Comparison of ENCODE assay signal across 10 cellular contexts in the genomic region with DNA sequence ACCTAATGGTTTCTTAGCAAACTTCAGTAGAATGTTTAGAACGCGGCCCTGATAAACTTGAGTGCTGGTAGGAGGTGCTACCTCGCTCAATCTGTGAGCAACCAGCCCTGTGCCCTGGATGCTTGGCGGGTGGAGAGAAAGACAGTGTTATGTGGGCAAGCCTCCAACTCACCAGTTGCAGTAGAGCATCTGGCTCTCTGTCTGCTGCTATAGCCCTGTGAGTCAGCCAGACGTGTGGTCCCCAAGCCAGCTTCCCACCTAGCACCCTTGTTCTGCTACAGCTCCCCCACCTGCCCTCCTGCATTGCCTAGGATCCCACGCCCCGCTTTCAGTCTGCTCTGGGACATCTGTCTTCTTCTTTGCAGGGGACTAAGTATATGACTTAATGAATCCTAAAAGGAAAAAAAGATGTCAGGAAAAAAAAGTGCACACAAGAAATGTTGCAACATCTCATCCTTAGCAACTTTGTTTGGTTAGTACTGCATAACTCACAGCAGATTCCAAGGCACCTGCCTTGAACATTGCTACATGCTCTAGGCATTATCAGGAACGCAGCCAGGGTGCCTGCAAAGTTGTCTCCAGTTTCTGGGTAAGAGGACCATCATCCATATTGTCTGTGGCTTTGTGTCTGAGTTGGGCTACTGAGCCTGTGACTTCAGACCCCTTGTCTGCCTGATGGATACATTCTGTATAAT. TPM values are rescaled to one million over a fixed set of nuclear protein-coding genes. Genes with fewer than 3 reads are reported as not detected.
A peak's percentile ranks its signal among the peaks of the same experiment; 100 is the strongest.
DNase-seq lines count a peak whose midpoint lies in the region; ATAC-seq, FAIRE-seq and TF ChIP-seq lines count a peak whose summit lies in the region.
"Had no signal": no experiment of that assay in that cellular context is flagged by ENCODE, and none has a peak within 500 bp of the region (broad histone marks: within the 10 kb centered on the region; RNA-seq: fewer than 3 reads in every experiment).

No MANE protein-coding gene starts in this region.

- no peaks in the 10 kb centered on the region for H3K9me3 Mint-ChIP-seq in CD4-positive, CD25-positive, alpha-beta regulatory T cell
- no peaks in the 10 kb centered on the region; the same call in 2 of the 3 replicates for H3K9me3 Mint-ChIP-seq in GM23338

- H3K36me3 ChIP-seq in CD4-positive, CD25-positive, alpha-beta regulatory T cell (ENCODE audit: control insufficient read depth, insufficient read depth, low read length): peaks cover 24% of the 10 kb centered on the region
- H3K36me3 ChIP-seq in osteoblast (ENCODE audit: insufficient read depth, low read length) (peaks cover 30% of the 10 kb centered on the region), GM23338 (ENCODE audit: insufficient read depth) (no peaks in the 10 kb centered on the region), ovary (no peaks in the 10 kb centered on the region)

- H3K4me1 ChIP-seq in CD4-positive, CD25-positive, alpha-beta regulatory T cell (ENCODE audit: control insufficient read depth, insufficient read depth, low read length, poor library complexity, severe bottlenecking): peaks cover 24% of the 10 kb centered on the region
- H3K4me1 ChIP-seq in osteoblast (ENCODE audit: insufficient read depth, low read length): peaks cover 7% of the 10 kb centered on the region
- no peaks in the 10 kb centered on the region for H3K4me1 ChIP-seq in GM23338 (ENCODE audit: insufficient read depth)
- H3K4me1 ChIP-seq in ovary (ENCODE audit: insufficient read depth): no peaks in the 10 kb centered on the region

- no peaks in the 10 kb centered on the region for H3K27me3 Mint-ChIP-seq in CD4-positive, CD25-positive, alpha-beta regulatory T cell
- H3K27me3 Mint-ChIP-seq in GM23338 (ENCODE audit: insufficient read depth, low read depth, poor library complexity): peaks cover 4% of the 10 kb centered on the region

- no peaks in the 10 kb centered on the region for H3F3A ChIP-seq in GM23338 (replicated peaks; ENCODE audit: low read depth)

- no peak for TF ChIP-seq POLR2A in ovary (IDR thresholded peaks at IDR 0.05)

- H3K4me3 Mint-ChIP-seq in CD4-positive, CD25-positive, alpha-beta regulatory T cell: no peak overlapping the region
- no peak overlapping the region for H3K4me3 Mint-ChIP-seq in GM23338

- H3K9me3 ChIP-seq in CD4-positive, CD25-positive, alpha-beta regulatory T cell (ENCODE audit: control insufficient read depth in 2 of 2, low read length in 2 of 2): no peaks in the 10 kb centered on the region
- H3K9me3 ChIP-seq in osteoblast (ENCODE audit: low read depth, low read length) (no peaks in the 10 kb centered on the region), ovary (no peaks in the 10 kb centered on the region)

- H3K27ac Mint-ChIP-seq in CD4-positive, CD25-positive, alpha-beta regulatory T cell: peak overlapping the region; percentile 69 to 83 (median 71)
- H3K27ac Mint-ChIP-seq in GM23338: no peak overlapping the region

- peaks cover 25% of the 10 kb centered on the region for H3K79me2 ChIP-seq in osteoblast (ENCODE audit: insufficient read depth, low read length)
- no peaks in the 10 kb centered on the region; the same call in 1 of the 2 replicates for H3K79me2 ChIP-seq in GM23338 (replicated peaks; ENCODE audit: insufficient read depth)

- DNase-seq in CD4-positive, CD25-positive, alpha-beta regulatory T cell: no peak
- peak; percentile 88 for DNase-seq in NCI-H226
- peak; percentile 80 for DNase-seq in fibroblast of villous mesenchyme (ENCODE audit: low read depth)
- peak; percentile 93 for DNase-seq in osteoblast (ENCODE audit: insufficient read length, low spot score, missing footprints)
- DNase-seq in urothelium cell line (ENCODE audit: low spot score): no peak
- no peak for DNase-seq in GM23338 (ENCODE audit: low spot score)
- DNase-seq in ovary: no peak
- DNase-seq: NCI-H1417 had no signal

- no peaks in the 10 kb centered on the region for H3K27me3 ChIP-seq in CD4-positive, CD25-positive, alpha-beta regulatory T cell (ENCODE audit: control insufficient read depth, insufficient read depth, low read length)
- H3K27me3 ChIP-seq in osteoblast (ENCODE audit: insufficient read depth, low read length) (no peaks in the 10 kb centered on the region), GM23338 (ENCODE audit: insufficient read depth) (no peaks in the 10 kb centered on the region), ovary (no peaks in the 10 kb centered on the region)

- ATAC-seq in CD4-positive, CD25-positive, alpha-beta regulatory T cell (ENCODE audit: low read depth in 2 of 2): no peak
- ATAC-seq in GM18858 (IDR thresholded peaks at IDR 0.05; ENCODE audit: unreplicated experiment): no peak
- no peak for ATAC-seq in GM23338

- intact Hi-C loops in ovary (cut with DNase I): no loop called here

- WGBS in ovary, 3 donors: 60 to 75% (median 63%) methylated on average over 8 of the region's 8 CpGs

- H4K20me1 ChIP-seq in osteoblast (ENCODE audit: insufficient read depth, low read length): peaks cover 9% of the 10 kb centered on the region
- peaks cover 7% of the 10 kb centered on the region; the same call in 1 of the 2 replicates for H4K20me1 ChIP-seq in GM23338 (replicated peaks; ENCODE audit: insufficient read depth)

- FAIRE-seq in urothelium cell line (lab: Jason Lieb, UNC): no peak
- FAIRE-seq: GM18507 had no signal

- no peak for TF ChIP-seq EP300 in ovary (IDR thresholded peaks at IDR 0.05)

- TF ChIP-seq CTCF in fibroblast of villous mesenchyme (IDR thresholded peaks at IDR 0.05; ENCODE audit: insufficient read depth, low read depth, low read length) (no peak), osteoblast (IDR thresholded peaks at IDR 0.05; ENCODE audit: extremely low read depth, low read depth, low read length) (no peak), GM23338 (conservative IDR thresholded peaks at IDR 0.05; ENCODE audit: low read depth in 2 of 2) (no peak), ovary (IDR thresholded peaks at IDR 0.05) (no peak)

- H3K4me3 ChIP-seq in CD4-positive, CD25-positive, alpha-beta regulatory T cell (ENCODE audit: low read depth, low read length): no peak overlapping the region
- no peak overlapping the region for H3K4me3 ChIP-seq in fibroblast of villous mesenchyme (ENCODE audit: low read depth, low read length)
- H3K4me3 ChIP-seq in osteoblast (ENCODE audit: insufficient read depth, low read length): no peak overlapping the region
- H3K4me3 ChIP-seq in GM23338: no peak overlapping the region
- H3K4me3 ChIP-seq in ovary: no peak overlapping the region

- H2AFZ ChIP-seq in osteoblast (ENCODE audit: low read length): no peak overlapping the region
- no peak overlapping the region for H2AFZ ChIP-seq in GM23338

- H3K9me2 ChIP-seq in GM23338 (ENCODE audit: insufficient read depth): no peaks in the 10 kb centered on the region

- peaks cover 12 to 47% (median 33%) of the 10 kb centered on the region in 4 donors for H3K4me1 Mint-ChIP-seq in CD4-positive, CD25-positive, alpha-beta regulatory T cell
- H3K4me1 Mint-ChIP-seq in GM23338: no peaks in the 10 kb centered on the region

- peaks cover 28% of the 10 kb centered on the region for H3K36me3 Mint-ChIP-seq in CD4-positive, CD25-positive, alpha-beta regulatory T cell
- H3K36me3 Mint-ChIP-seq in GM23338 (ENCODE audit: low read depth): no peaks in the 10 kb centered on the region

- no peak overlapping the region for H3K27ac ChIP-seq in CD4-positive, CD25-positive, alpha-beta regulatory T cell (ENCODE audit: insufficient read depth, low read length, poor library complexity, severe bottlenecking)
- H3K27ac ChIP-seq in osteoblast (ENCODE audit: low read depth, low read length) (peak overlapping the region; percentile 43), GM23338 (ENCODE audit: low read depth) (no peak overlapping the region), ovary (no peak overlapping the region)

- no peak overlapping the region for H3K4me2 ChIP-seq in osteoblast (ENCODE audit: insufficient read depth, low read length)
- no peak overlapping the region for H3K4me2 ChIP-seq in GM23338

RNA-seq across cellular contexts. Expression of a gene that starts 13.6 kb away (rescaled TPM):
- 47.8 TPM for total RNA-seq in CD4-positive, CD25-positive, alpha-beta regulatory T cell
- 10 to 100 TPM; 43.5 to 54.4 (median 46.0) TPM for polyA plus RNA-seq in CD4-positive, CD25-positive, alpha-beta regulatory T cell
- total RNA-seq in fibroblast of villous mesenchyme (14.8 and 20.7 TPM in 2 replicates), osteoblast (10.3 and 15.6 TPM in 2 replicates), ovary (10 to 100 TPM; 13.7 to 18.4 (median 15.8) TPM)
- total RNA-seq in GM23338 (2014; rRNA removed; shearing (Covaris generic)): 8.4 and 10.6 TPM in 2 replicates
- polyA plus RNA-seq in GM23338 (2016; fragmentation: Nextera tagmentation; extraction: Ambion mirVana) (36.3 and 38.4 TPM in 2 replicates), ovary (10 to 100 TPM; 24.7 to 39.9 TPM)

RNA-seq across cellular contexts. Expression of a gene that starts 35.0 kb away (rescaled TPM):
- 14.7 TPM for total RNA-seq in CD4-positive, CD25-positive, alpha-beta regulatory T cell
- polyA plus RNA-seq in CD4-positive, CD25-positive, alpha-beta regulatory T cell: 10 to 100 TPM; 10.2 to 15.5 (median 10.9) TPM
- total RNA-seq in fibroblast of villous mesenchyme (3.5 and 5.6 TPM in 2 replicates), osteoblast (5.1 and 5.3 TPM in 2 replicates), ovary (1 to 10 TPM; 4.6 to 6.3 (median 5.8) TPM)
- 0.58 and 1.4 TPM in 2 replicates for total RNA-seq in GM23338 (2014; rRNA removed; shearing (Covaris generic))
- polyA plus RNA-seq in GM23338 (2016; fragmentation: Nextera tagmentation; extraction: Ambion mirVana) (1.8 and 2.0 TPM in 2 replicates), ovary (1 to 10 TPM; 8.0 to 8.7 TPM)

Comparison
In these comparisons a context has a peak if more than half of its experiments do, and no peak if none do; other contexts are left out.
1. DNase-seq: peak in NCI-H226 (single experiment), fibroblast of villous mesenchyme (single experiment) and osteoblast (single experiment); none in CD4-positive, CD25-positive, alpha-beta regulatory T cell (0 of 3), urothelium cell line (single experiment), GM23338 (single experiment) and ovary (0 of 5).